Comparison of ENCODE assay signal across 18 cellular contexts in genomic region chr1:224132901-224133300, GRCh38. TPM values are rescaled to one million over a fixed set of nuclear protein-coding genes. Genes with fewer than 3 reads are reported as not detected.
DNase-seq lines count a peak whose midpoint lies in the region; ATAC-seq, FAIRE-seq and TF ChIP-seq lines count a peak whose summit lies in the region.
"Had no signal": no experiment of that assay in that cellular context is flagged by ENCODE, and none has a peak within 500 bp of the region (broad histone marks: within the 10 kb centered on the region; RNA-seq: fewer than 3 reads in every experiment).

No MANE protein-coding gene starts in this region.

- H3K4me1 ChIP-seq in PC-3 (ENCODE audit: insufficient read depth, low read length): peaks cover 5% of the 10 kb centered on the region; the same call in 1 of the 2 replicates
- H3K4me1 ChIP-seq in mammary epithelial cell (ENCODE audit: insufficient read depth, low read length): peaks cover 17% of the 10 kb centered on the region
- peaks cover 19% of the 10 kb centered on the region for H3K4me1 ChIP-seq in keratinocyte (ENCODE audit: control insufficient read depth, extremely low read depth, insufficient read depth, low read length)
- H3K4me1 ChIP-seq in vagina: no peaks in the 10 kb centered on the region

- H3K9ac ChIP-seq in PC-3 (ENCODE audit: low read length): no peak overlapping the region
- H3K9ac ChIP-seq in mammary epithelial cell (ENCODE audit: insufficient read depth, low read length): no peak overlapping the region
- no peak overlapping the region for H3K9ac ChIP-seq in keratinocyte (ENCODE audit: control insufficient read depth, extremely low read depth, insufficient read depth, low read length)
- H3K9ac ChIP-seq: KMS-11 had no signal

- 0% methylated on average over 1 of the region's 1 CpG for WGBS in mammary epithelial cell (ENCODE audit: low coverage, missing lambda C conversion rate)

- intact Hi-C loops in PC-3 (cut with micrococcal nuclease) (no loop called here), mammary epithelial cell (cut with micrococcal nuclease) (loop anchor here (5.0 kb wide), 1 partner anchor 49 kb away; the partner anchor contains the start of gene DEGS1), vagina (cut with DNase I) (no loop called here)

- H3K79me2 ChIP-seq in PC-3 (ENCODE audit: low read length) (peaks cover 35% of the 10 kb centered on the region), mammary epithelial cell (ENCODE audit: insufficient read depth, low read length) (peaks cover 28% of the 10 kb centered on the region), keratinocyte (ENCODE audit: control insufficient read depth, insufficient read depth, low read length) (peaks cover 14% of the 10 kb centered on the region)

- no peaks in the 10 kb centered on the region for H3K9me2 ChIP-seq in PC-3 (replicated peaks; ENCODE audit: low read length)

- H3K9me1 ChIP-seq in keratinocyte (ENCODE audit: control insufficient read depth, extremely low read depth, insufficient read depth, low read length): no peaks in the 10 kb centered on the region

- H3F3A ChIP-seq in PC-3 (ENCODE audit: low read length, unreplicated experiment): no peaks in the 10 kb centered on the region

- dilution Hi-C loops in mammary epithelial cell (cut with HindIII; ENCODE audit: low sequenced_read_pairs): no loop called here
- dilution Hi-C loops in keratinocyte (cut with MboI; ENCODE audit: extremely low pct_ligation_motif_present, low sequenced_read_pairs): no loop called here

- POLR2A ChIA-PET in PC-3 (lab: Charles Lee; ENCODE audit: unreplicated experiment): no interaction called here

- BruUV-seq in PC-3 (replicated peaks; lab: Mats Ljungman, UMichigan) (no TSS peak), mammary epithelial cell (replicated peaks; lab: Mats Ljungman, UMichigan) (no TSS peak)

- CTCF ChIA-PET in PC-3 (lab: Charles Lee) (no interaction called here), mammary epithelial cell (lab: Charles Lee; ENCODE audit: low non-redundant PET) (interaction anchor here (0.8 kb wide), 1 partner anchor 21 kb away, joined by 12 read pairs; no protein-coding TSS in a partner anchor)

- H2AFZ ChIP-seq in PC-3 (ENCODE audit: low read length) (no peak overlapping the region), mammary epithelial cell (ENCODE audit: low read depth, low read length) (no peak overlapping the region), keratinocyte (ENCODE audit: control insufficient read depth, low read length) (no peak overlapping the region)

- no peak for TF ChIP-seq POLR2A in vagina (IDR thresholded peaks at IDR 0.05)

- H3K9me3 ChIP-seq in PC-3 (ENCODE audit: low read length) (no peaks in the 10 kb centered on the region), mammary epithelial cell (replicated peaks; ENCODE audit: insufficient read depth, low read length) (no peaks in the 10 kb centered on the region), keratinocyte (ENCODE audit: control insufficient read depth, low read depth, low read length) (no peaks in the 10 kb centered on the region), vagina (no peaks in the 10 kb centered on the region)

- H3K27ac ChIP-seq in PC-3 (ENCODE audit: low read length) (no peak overlapping the region), mammary epithelial cell (ENCODE audit: insufficient read depth, low read depth, low read length) (peak overlapping the region; percentile 84), keratinocyte (ENCODE audit: control insufficient read depth, insufficient read depth, low read length) (peak overlapping the region; percentile 56), vagina (no peak overlapping the region)
- H3K27ac ChIP-seq: KMS-11 had no signal

- no peak overlapping the region for H3K4me2 ChIP-seq in PC-3 (ENCODE audit: low read length)
- H3K4me2 ChIP-seq in mammary epithelial cell (ENCODE audit: insufficient read depth, low read depth, low read length): peak overlapping the region; percentile 58
- H3K4me2 ChIP-seq in keratinocyte (ENCODE audit: control insufficient read depth, extremely low read depth, insufficient read depth, low read depth, low read length): peak overlapping the region; percentile 46
- H3K4me2 ChIP-seq: KMS-11 had no signal

- in situ Hi-C loops in mammary epithelial cell (cut with MboI; ENCODE audit: low sequenced_read_pairs in 2 of 2): no loop called here

- no peak overlapping the region for H3K4me3 ChIP-seq in PC-3 (ENCODE audit: low read length)
- H3K4me3 ChIP-seq in mammary epithelial cell (replicated peaks in 1 of 3; ENCODE audit: insufficient read depth in 1 of 3, low read depth in 2 of 3, low read length in 3 of 3): no peak overlapping the region
- H3K4me3 ChIP-seq in keratinocyte (ENCODE audit: control insufficient read depth in 2 of 3, extremely low read depth in 1 of 3, insufficient read depth in 2 of 3, low read depth in 1 of 3, low read length in 3 of 3): no peak overlapping the region
- H3K4me3 ChIP-seq in vagina: no peak overlapping the region

- H3K27me3 ChIP-seq in PC-3 (ENCODE audit: low read length): no peaks in the 10 kb centered on the region
- H3K27me3 ChIP-seq in mammary epithelial cell (ENCODE audit: insufficient read depth, low read length): no peaks in the 10 kb centered on the region
- H3K27me3 ChIP-seq in keratinocyte (ENCODE audit: control insufficient read depth, extremely low read depth, insufficient read depth, low read length): no peaks in the 10 kb centered on the region
- no peaks in the 10 kb centered on the region for H3K27me3 ChIP-seq in vagina

- peak; percentile 18 for DNase-seq in EL
- peak; percentile 45 for DNase-seq in PC-3
- DNase-seq in mammary epithelial cell: peak; percentile 90
- DNase-seq in keratinocyte (ENCODE audit: low read depth, low spot score): peak; percentile 73
- DNase-seq in Ammon's horn (ENCODE audit: low spot score): no peak
- no peak for DNase-seq in vagina (ENCODE audit: extremely low spot score in 2 of 2)
- DNase-seq: ACHN, AML-193, DMS 273 treated with DMSO at 0.1 percent for 48 hours, GF-D8, GOT3, NCI-H1436, NCI-H1930, NCI-H526 had no signal

- TF ChIP-seq CTCF in PC-3 (conservative IDR thresholded peaks at IDR 0.05; ENCODE audit: low read depth, low read length): no peak
- TF ChIP-seq CTCF in mammary epithelial cell (conservative IDR thresholded peaks at IDR 0.05 in 1 of 2, IDR thresholded peaks at IDR 0.05 in 1 of 2; ENCODE audit: extremely low read depth in 1 of 2, insufficient read depth in 1 of 2, low read depth in 1 of 2, low read length in 2 of 2): no peak
- no peak for TF ChIP-seq CTCF in keratinocyte (optimal IDR thresholded peaks at IDR 0.05 in 1 of 3, IDR thresholded peaks at IDR 0.05 in 1 of 3, conservative IDR thresholded peaks at IDR 0.05 in 1 of 3; ENCODE audit: extremely low read depth in 1 of 3, insufficient read depth in 2 of 3, low read length in 3 of 3)
- no peak for TF ChIP-seq CTCF in vagina (IDR thresholded peaks at IDR 0.05)

- peak; percentile 83 for FAIRE-seq in keratinocyte (lab: Jason Lieb, UNC)
- FAIRE-seq: GM12891 had no signal

- H4K20me1 ChIP-seq in PC-3 (ENCODE audit: low read length) (no peaks in the 10 kb centered on the region), mammary epithelial cell (ENCODE audit: insufficient read depth, low read length) (no peaks in the 10 kb centered on the region), keratinocyte (ENCODE audit: control insufficient read depth, extremely low read depth, insufficient read depth, low read length) (no peaks in the 10 kb centered on the region)

- H3K36me3 ChIP-seq in PC-3 (ENCODE audit: low read depth, low read length) (peaks cover 51% of the 10 kb centered on the region), mammary epithelial cell (ENCODE audit: insufficient read depth, low read length) (peaks cover 19% of the 10 kb centered on the region), keratinocyte (ENCODE audit: control insufficient read depth in 2 of 2, extremely low read depth in 1 of 2, insufficient read depth in 2 of 2, low read length in 2 of 2) (peaks cover 6 to 13% of the 10 kb centered on the region in 2 experiments), vagina (peaks cover 0 to 42% of the 10 kb centered on the region in 2 donors)

- ATAC-seq in PC-3 (peak; percentile 71), HG03442 (IDR thresholded peaks at IDR 0.05; ENCODE audit: unreplicated experiment) (no peak)
- ATAC-seq: Right ventricle myocardium inferior had no signal

RNA-seq across cellular contexts. Expression of gene FBXO28, which starts 19.0 kb away (rescaled TPM):
- 57.7 and 82.6 TPM in 2 replicates for total RNA-seq in PC-3 (2014; rRNA removed)
- 10 to 100 TPM; 41.0 to 49.4 TPM for total RNA-seq in mammary epithelial cell
- polyA plus RNA-seq in mammary epithelial cell: 17.3 TPM
- 34.5 TPM for polyA minus RNA-seq in mammary epithelial cell
- 23.2 to 36.5 TPM (median 26.6 TPM) in 3 replicates for polyA plus RNA-seq in keratinocyte
- polyA plus RNA-seq in keratinocyte (2011; ENCODE audit: low read depth): 20.6 TPM
- 20.4 and 37.9 TPM in 2 replicates for polyA plus RNA-seq in keratinocyte (2011; cell fraction: cytosol; rRNA removed)
- polyA plus RNA-seq in keratinocyte (2011; cell fraction: nucleus; rRNA removed): 22.9 and 31.7 TPM in 2 replicates
- polyA plus RNA-seq in keratinocyte (2012; ENCODE audit: low replicate concordance): 17.2 and 24.5 TPM in 2 replicates
- 7.1 to 43.4 TPM (median 29.7 TPM) in 3 replicates for polyA minus RNA-seq in keratinocyte
- 47.2 TPM for polyA minus RNA-seq in keratinocyte (2011; cell fraction: cytosol; rRNA and poly(A)+ RNA removed)
- 21.4 and 39.0 TPM in 2 replicates for polyA minus RNA-seq in keratinocyte (2011; cell fraction: nucleus; rRNA and poly(A)+ RNA removed)
- 20.1 TPM for total RNA-seq in vagina

RNA-seq across cellular contexts. Expression of gene DEGS1, which starts 50.1 kb away (rescaled TPM):
- total RNA-seq in PC-3 (2014; rRNA removed) (71.3 and 72.2 TPM in 2 replicates), mammary epithelial cell (10 to 100 TPM; 58.1 to 71.8 TPM), vagina (130 TPM)
- polyA plus RNA-seq in mammary epithelial cell (80.0 TPM), keratinocyte (176 to 333 TPM (median 314 TPM) in 3 replicates)
- polyA minus RNA-seq in mammary epithelial cell (83.3 TPM), keratinocyte (33.9 to 122 TPM (median 120 TPM) in 3 replicates)
- 49.5 TPM for polyA plus RNA-seq in keratinocyte (2011; ENCODE audit: low read depth)
- 95.6 and 188 TPM in 2 replicates for polyA plus RNA-seq in keratinocyte (2011; cell fraction: cytosol; rRNA removed)
- polyA plus RNA-seq in keratinocyte (2011; cell fraction: nucleus; rRNA removed): 471 and 566 TPM in 2 replicates
- 88.8 and 134 TPM in 2 replicates for polyA plus RNA-seq in keratinocyte (2012; ENCODE audit: low replicate concordance)
- polyA minus RNA-seq in keratinocyte (2011; cell fraction: cytosol; rRNA and poly(A)+ RNA removed): 73.1 TPM
- 161 and 310 TPM in 2 replicates for polyA minus RNA-seq in keratinocyte (2011; cell fraction: nucleus; rRNA and poly(A)+ RNA removed)

Comparison
In these comparisons a context has a peak if more than half of its experiments do, and no peak if none do; other contexts are left out.
1. DNase-seq: peak in EL (single experiment), PC-3 (single experiment), mammary epithelial cell (single experiment) and keratinocyte (single experiment); none in Ammon's horn (single experiment) and vagina (0 of 2).
2. H3K27ac ChIP-seq: peak in mammary epithelial cell (single experiment) and keratinocyte (single experiment); none in PC-3 (single experiment) and vagina (single experiment).